In genomic region chr15:75203017-75203907, GRCh38 we compare ENCODE assay signal across 8 cellular contexts. TPM values are rescaled to one million over a fixed set of nuclear protein-coding genes. Genes with fewer than 3 reads are reported as not detected.
DNase-seq lines count a peak whose midpoint lies in the region; FAIRE-seq and TF ChIP-seq lines count a peak whose summit lies in the region.

No MANE protein-coding gene starts in this region.

- H3K36me3 ChIP-seq in KOPT-K1 (ENCODE audit: insufficient read depth, low read length), result peaks cover 33% of the 10 kb centered on the region
- H3K36me3 ChIP-seq in bronchial epithelial cell (ENCODE audit: control insufficient read depth, insufficient read depth, low read length), result peaks cover 12% of the 10 kb centered on the region

- no peak for FAIRE-seq in bronchial epithelial cell (lab: Jason Lieb, UNC)

- H3K9me3 ChIP-seq in KOPT-K1 (ENCODE audit: insufficient read depth, low read length, poor library complexity, severe bottlenecking) (no peaks in the 10 kb centered on the region), mononuclear cell (ENCODE audit: low read depth, low read length) (no peaks in the 10 kb centered on the region)

- H3K4me1 ChIP-seq in mononuclear cell (ENCODE audit: insufficient read depth, low read length), result peaks cover 59% of the 10 kb centered on the region

- TF ChIP-seq CTCF in AG09309 (IDR thresholded peaks at IDR 0.05; ENCODE audit: control insufficient read depth, insufficient read depth, low read depth, low read length, missing control alignments), result no peak
- TF ChIP-seq CTCF in bronchial epithelial cell (IDR thresholded peaks at IDR 0.05; ENCODE audit: insufficient read depth, low read length, severe bottlenecking), result no peak

- no peak for DNase-seq in AG09309 (ENCODE audit: low read depth)
- DNase-seq in bronchial epithelial cell (ENCODE audit: low read depth), result no peak
- DNase-seq in HuH-7 (ENCODE audit: low spot score), result no peak
- no peak for DNase-seq in SIG-M5 (lab: John Stamatoyannopoulos, UW)
- no peak for DNase-seq in NCI-H2171 treated with DMSO at 0.1 percent for 48 hours (lab: John Stamatoyannopoulos, UW)
- DNase-seq in NCI-H2107 treated with DMSO at 0.1 percent for 48 hours (lab: John Stamatoyannopoulos, UW; ENCODE audit: unreplicated experiment), result no peak

- peak overlapping the region; percentile 89 for H3K27ac ChIP-seq in KOPT-K1 (ENCODE audit: low read depth, low read length, poor library complexity, severe bottlenecking)

- H3K4me3 ChIP-seq in AG09309 (ENCODE audit: control insufficient read depth, low read depth, low read length) (peak overlapping the region; percentile 67), bronchial epithelial cell (ENCODE audit: low read depth, low read length) (peak overlapping the region; percentile 92), mononuclear cell (ENCODE audit: low read length) (peak overlapping the region; percentile 97)

- no peaks in the 10 kb centered on the region for H3K27me3 ChIP-seq in bronchial epithelial cell (ENCODE audit: control insufficient read depth, insufficient read depth, low read length)
- no peaks in the 10 kb centered on the region for H3K27me3 ChIP-seq in mononuclear cell (ENCODE audit: insufficient read depth, low read length)

RNA-seq across cellular contexts. Expression of gene C15orf39, which starts 1.6 kb away (rescaled TPM):
- total RNA-seq in bronchial epithelial cell (2.1 and 2.2 TPM in 2 replicates), mononuclear cell (54.0 TPM)

RNA-seq across cellular contexts. Expression of gene GOLGA6C, which starts 54.9 kb away (rescaled TPM):
- total RNA-seq in bronchial epithelial cell (under 0.01 TPM in 1 of 2 replicates, not detected in the other), mononuclear cell (0.21 TPM)

Comparison
In these comparisons a context has a peak if more than half of its experiments do, and no peak if none do; other contexts are left out.
1. RNA of gene C15orf39, which starts 1.6 kb away (total RNA-seq): 54.0 TPM in mononuclear cell (single experiment); 2.1 to 2.2 TPM in bronchial epithelial cell; every median in the first group is over 10 times any median in the second.
2. Peak in every context shown above with its lines, with median percentiles within 50 percentile points of each other: H3K4me3 ChIP-seq.